In genomic region chr2:43407826-43408783, GRCh38 we compare ENCODE assay signal across 10 cellular contexts.
A peak's percentile ranks its signal among the peaks of the same experiment; 100 is the strongest.
DNase-seq lines count a peak whose midpoint lies in the region; ATAC-seq and TF ChIP-seq lines count a peak whose summit lies in the region.
"Had no signal": no experiment of that assay in that cellular context is flagged by ENCODE, and none has a peak within 500 bp of the region (broad histone marks: within the 10 kb centered on the region; RNA-seq: fewer than 3 reads in every experiment).

No MANE protein-coding gene starts in this region.

- ATAC-seq in GM19351 (IDR thresholded peaks at IDR 0.05; ENCODE audit: unreplicated experiment) (peak; percentile 82), HG03159 (IDR thresholded peaks at IDR 0.05; ENCODE audit: unreplicated experiment) (peak; percentile 81), PC-3 (no peak)
- no peak for ATAC-seq in CD8-positive, alpha-beta T cell

- no peaks in the 10 kb centered on the region for H3K4me1 ChIP-seq in CD8-positive, alpha-beta T cell (ENCODE audit: insufficient read depth, low read length)
- peaks cover 11% of the 10 kb centered on the region for H3K4me1 ChIP-seq in PC-3 (ENCODE audit: insufficient read depth, low read length)
- no peaks in the 10 kb centered on the region for H3K4me1 ChIP-seq in breast epithelium

- H3K4me2 ChIP-seq in PC-3 (ENCODE audit: low read length): no peak overlapping the region

- H3K79me2 ChIP-seq in PC-3 (ENCODE audit: low read length): no peaks in the 10 kb centered on the region

- no peak for TF ChIP-seq CTCF in AG04449 (IDR thresholded peaks at IDR 0.05; ENCODE audit: insufficient read depth, low read length, missing control alignments)
- TF ChIP-seq CTCF in chondrocyte (IDR thresholded peaks at IDR 0.05): no peak
- TF ChIP-seq CTCF in CD8-positive, alpha-beta T cell (IDR thresholded peaks at IDR 0.05): no peak
- TF ChIP-seq CTCF in PC-3 (conservative IDR thresholded peaks at IDR 0.05; ENCODE audit: low read depth, low read length): no peak
- no peak for TF ChIP-seq CTCF in breast epithelium (IDR thresholded peaks at IDR 0.05)

- BruUV-seq in PC-3 (replicated peaks; lab: Mats Ljungman, UMichigan): no TSS peak

- no peak overlapping the region for H3K4me3 ChIP-seq in AG04449 (ENCODE audit: low read depth, low read length)
- no peak overlapping the region for H3K4me3 ChIP-seq in CD8-positive, alpha-beta T cell (ENCODE audit: low read depth, low read length)
- no peak overlapping the region for H3K4me3 ChIP-seq in PC-3 (ENCODE audit: low read length)
- H3K4me3 ChIP-seq in breast epithelium: no peak overlapping the region

- intact Hi-C loops in CD8-positive, alpha-beta T cell (cut with DNase I, micrococcal nuclease): no loop called here
- intact Hi-C loops in PC-3 (cut with micrococcal nuclease) (no loop called here), breast epithelium (cut with DNase I; ENCODE audit: low total_unique reads) (no loop called here)

- H3K27ac Mint-ChIP-seq in chondrocyte (ENCODE audit: unreplicated experiment): peak overlapping the region; percentile 13
- no peak overlapping the region for H3K27ac Mint-ChIP-seq in CD8-positive, alpha-beta T cell
- H3K27ac Mint-ChIP-seq: T-helper 1 cell treated with Interleukin-12 subunit alpha and Interleukin-12 subunit beta and Interleukin-4 antibody, amounts not matched to agents 30 μg/mL and 1 μg/mL, for 36 hours had no signal

- H3K4me3 Mint-ChIP-seq in chondrocyte (ENCODE audit: unreplicated experiment): no peak overlapping the region
- no peak overlapping the region for H3K4me3 Mint-ChIP-seq in CD8-positive, alpha-beta T cell
- H3K4me3 Mint-ChIP-seq: T-helper 1 cell treated with Interleukin-12 subunit alpha and Interleukin-12 subunit beta and Interleukin-4 antibody, amounts not matched to agents 30 μg/mL and 1 μg/mL, for 36 hours had no signal

- H3K9me2 ChIP-seq in PC-3 (replicated peaks; ENCODE audit: low read length): no peaks in the 10 kb centered on the region

- CTCF ChIA-PET in AG04449 (lab: Yijun Ruan, JAX) (no interaction called here), PC-3 (lab: Charles Lee) (no interaction called here)
- CTCF ChIA-PET in CD8-positive, alpha-beta T cell (lab: Charles Lee): no interaction called here

- H2AFZ ChIP-seq in PC-3 (ENCODE audit: low read length): no peak overlapping the region

- H3K27ac ChIP-seq in CD8-positive, alpha-beta T cell (ENCODE audit: low read depth, low read length): no peak overlapping the region
- H3K27ac ChIP-seq in PC-3 (ENCODE audit: low read length) (no peak overlapping the region), breast epithelium (no peak overlapping the region)

- H3K9me3 ChIP-seq in CD8-positive, alpha-beta T cell (ENCODE audit: low read length): no peaks in the 10 kb centered on the region
- H3K9me3 ChIP-seq in PC-3 (ENCODE audit: low read length) (no peaks in the 10 kb centered on the region), breast epithelium (no peaks in the 10 kb centered on the region)
- H3K9me3 ChIP-seq: BE2C had no signal

- H3K9ac ChIP-seq in PC-3 (ENCODE audit: low read length): no peak overlapping the region

- no peaks in the 10 kb centered on the region for H3K9me3 Mint-ChIP-seq in chondrocyte (ENCODE audit: low read depth)
- H3K9me3 Mint-ChIP-seq in CD8-positive, alpha-beta T cell: no peaks in the 10 kb centered on the region
- H3K9me3 Mint-ChIP-seq: T-helper 1 cell treated with Interleukin-12 subunit alpha and Interleukin-12 subunit beta and Interleukin-4 antibody, amounts not matched to agents 30 μg/mL and 1 μg/mL, for 36 hours had no signal

- DNase-seq in AG04449 (ENCODE audit: low read depth, low spot score) (peak; percentile 36), chondrocyte (ENCODE audit: low spot score) (no peak), C1 segment of cervical spinal cord (lab: John Stamatoyannopoulos, UW) (no peak), PC-3 (no peak), breast epithelium (ENCODE audit: low spot score in 2 of 2) (no peak)
- DNase-seq in CD8-positive, alpha-beta T cell: no peak
- DNase-seq: BE2C had no signal

- no peaks in the 10 kb centered on the region for H3K36me3 ChIP-seq in CD8-positive, alpha-beta T cell (ENCODE audit: insufficient read depth, low read length)
- H3K36me3 ChIP-seq in PC-3 (ENCODE audit: low read depth, low read length): no peaks in the 10 kb centered on the region
- H3K36me3 ChIP-seq in breast epithelium: no peaks in the 10 kb centered on the region
- H3K36me3 ChIP-seq: BE2C had no signal

- H3K4me1 Mint-ChIP-seq in chondrocyte (ENCODE audit: low read depth): peaks cover 59% of the 10 kb centered on the region
- no peaks in the 10 kb centered on the region for H3K4me1 Mint-ChIP-seq in CD8-positive, alpha-beta T cell (ENCODE audit: low read depth)

- POLR2A ChIA-PET in AG04449 (lab: Yijun Ruan, JAX) (no interaction called here), PC-3 (lab: Charles Lee; ENCODE audit: unreplicated experiment) (no interaction called here)
- POLR2A ChIA-PET in CD8-positive, alpha-beta T cell (lab: Charles Lee): no interaction called here

- no peaks in the 10 kb centered on the region for H4K20me1 ChIP-seq in PC-3 (ENCODE audit: low read length)

- no peaks in the 10 kb centered on the region for H3K27me3 ChIP-seq in CD8-positive, alpha-beta T cell (ENCODE audit: insufficient read depth, low read length)
- H3K27me3 ChIP-seq in PC-3 (ENCODE audit: low read length) (no peaks in the 10 kb centered on the region), breast epithelium (no peaks in the 10 kb centered on the region)
- H3K27me3 ChIP-seq: BE2C had no signal

- no peaks in the 10 kb centered on the region for H3F3A ChIP-seq in PC-3 (ENCODE audit: low read length, unreplicated experiment)

- no peaks in the 10 kb centered on the region for H3K27me3 Mint-ChIP-seq in chondrocyte (ENCODE audit: low read depth)
- no peaks in the 10 kb centered on the region for H3K27me3 Mint-ChIP-seq in CD8-positive, alpha-beta T cell (ENCODE audit: low read depth)

- H3K36me3 Mint-ChIP-seq in chondrocyte (ENCODE audit: low read depth): peaks cover 4% of the 10 kb centered on the region
- peaks cover 17% of the 10 kb centered on the region for H3K36me3 Mint-ChIP-seq in CD8-positive, alpha-beta T cell

- no peak for TF ChIP-seq POLR2A in breast epithelium (IDR thresholded peaks at IDR 0.05)

Comparison
In these comparisons a context has a peak if more than half of its experiments do, and no peak if none do; other contexts are left out.
1. ATAC-seq: peak in GM19351 (single experiment) and HG03159 (single experiment); none in CD8-positive, alpha-beta T cell (single experiment) and PC-3 (single experiment).